In genomic region chr2:84957771-84958134, GRCh38 we compare ENCODE assay signal across 15 cellular contexts. TPM values are rescaled to one million over a fixed set of nuclear protein-coding genes. Genes with fewer than 3 reads are reported as not detected.
A peak's percentile ranks its signal among the peaks of the same experiment; 100 is the strongest.
DNase-seq lines count a peak whose midpoint lies in the region; ATAC-seq and TF ChIP-seq lines count a peak whose summit lies in the region.
"Had no signal": no experiment of that assay in that cellular context is flagged by ENCODE, and none has a peak within 500 bp of the region (broad histone marks: within the 10 kb centered on the region; RNA-seq: fewer than 3 reads in every experiment).

No MANE protein-coding gene starts in this region.

- no peak for ATAC-seq in naive thymus-derived CD4-positive, alpha-beta T cell
- ATAC-seq in T-helper 17 cell, result no peak

- intact Hi-C loops in cardiac septum (cut with DNase I), result no loop called here
- intact Hi-C loops in naive thymus-derived CD4-positive, alpha-beta T cell (cut with micrococcal nuclease), result no loop called here

- H3K9ac ChIP-seq in duodenal mucosa (ENCODE audit: low read depth in 1 of 2, low read length in 2 of 2), result peak overlapping the region; percentile 0 to 48

- no peaks in the 10 kb centered on the region for H3K27me3 Mint-ChIP-seq in naive thymus-derived CD4-positive, alpha-beta T cell
- H3K27me3 Mint-ChIP-seq in T-helper 17 cell, result no peaks in the 10 kb centered on the region

- H3K36me3 ChIP-seq in cardiac muscle cell (peaks cover 3% of the 10 kb centered on the region), duodenal mucosa (ENCODE audit: control insufficient read depth in 1 of 2, insufficient read depth in 2 of 2, low read length in 2 of 2) (peaks cover 0 to 4% of the 10 kb centered on the region in 2 donors)
- H3K36me3 ChIP-seq in naive thymus-derived CD4-positive, alpha-beta T cell (ENCODE audit: control insufficient read depth in 2 of 3, insufficient read depth in 3 of 3, low read length in 3 of 3), result peaks cover 0 to 4% (median 0%) of the 10 kb centered on the region in 3 experiments

- peaks cover 0 to 2% (median 0%) of the 10 kb centered on the region in 11 donors for H3K9me3 Mint-ChIP-seq in naive thymus-derived CD4-positive, alpha-beta T cell
- H3K9me3 Mint-ChIP-seq: activated T-cell treated with anti-CD3 and anti-CD28 coated beads, Interleukin-2, amount 50 U/mL, for 72 hours had no signal

- CTCF ChIA-PET in naive thymus-derived CD4-positive, alpha-beta T cell (lab: Charles Lee), result interaction anchor here (0.7 to 1.7 kb wide), 2 partner anchors 11 to 30 kb away, joined by 3 to 6 read pairs; no protein-coding TSS in a partner anchor

- H3K4me1 ChIP-seq in cardiac muscle cell (ENCODE audit: low read depth) (peaks cover 9% of the 10 kb centered on the region), duodenal mucosa (ENCODE audit: control insufficient read depth in 1 of 2, insufficient read depth in 2 of 2, low read length in 2 of 2) (peaks cover 14 to 26% of the 10 kb centered on the region in 2 donors)
- H3K4me1 ChIP-seq in naive thymus-derived CD4-positive, alpha-beta T cell (ENCODE audit: control insufficient read depth in 2 of 2, insufficient read depth in 2 of 2, low read length in 2 of 2), result no peaks in the 10 kb centered on the region

- H3K4me3 ChIP-seq in cardiac muscle cell (no peak overlapping the region), duodenal mucosa (ENCODE audit: low read depth in 1 of 2, low read length in 2 of 2) (no peak overlapping the region)
- H3K4me3 ChIP-seq in naive thymus-derived CD4-positive, alpha-beta T cell (ENCODE audit: low read length), result no peak overlapping the region
- H3K4me3 ChIP-seq: lung, skin epidermis had no signal

- H3K9me3 ChIP-seq in cardiac muscle cell (ENCODE audit: low read depth) (no peaks in the 10 kb centered on the region), duodenal mucosa (ENCODE audit: control insufficient read depth in 1 of 2, low read length in 2 of 2) (no peaks in the 10 kb centered on the region), T-helper 17 cell (ENCODE audit: control insufficient read depth, low read length, poor library complexity, severe bottlenecking) (no peaks in the 10 kb centered on the region)
- no peaks in the 10 kb centered on the region for H3K9me3 ChIP-seq in naive thymus-derived CD4-positive, alpha-beta T cell (ENCODE audit: control insufficient read depth in 2 of 3, low read length in 3 of 3)

- peaks cover 9 to 26% (median 12%) of the 10 kb centered on the region in 7 donors for H3K4me1 Mint-ChIP-seq in naive thymus-derived CD4-positive, alpha-beta T cell
- H3K4me1 Mint-ChIP-seq in T-helper 17 cell, result peaks cover 14% of the 10 kb centered on the region

- POLR2A ChIA-PET in naive thymus-derived CD4-positive, alpha-beta T cell (lab: Charles Lee), result interaction anchor here (1.2 kb wide), 1 partner anchor 12 kb away, joined by 4 read pairs; no protein-coding TSS in a partner anchor

- H3K27me3 ChIP-seq in cardiac muscle cell (no peaks in the 10 kb centered on the region), duodenal mucosa (ENCODE audit: control insufficient read depth in 1 of 2, insufficient read depth in 2 of 2, low read length in 2 of 2) (no peaks in the 10 kb centered on the region)
- no peaks in the 10 kb centered on the region for H3K27me3 ChIP-seq in naive thymus-derived CD4-positive, alpha-beta T cell (ENCODE audit: control insufficient read depth in 2 of 2, insufficient read depth in 2 of 2, low read length in 2 of 2)

- no peak overlapping the region for H3K4me3 Mint-ChIP-seq in naive thymus-derived CD4-positive, alpha-beta T cell
- H3K4me3 Mint-ChIP-seq in T-helper 17 cell, result no peak overlapping the region
- H3K4me3 Mint-ChIP-seq: activated T-cell treated with anti-CD3 and anti-CD28 coated beads, Interleukin-2, amount 50 U/mL, for 72 hours had no signal

- no peak for DNase-seq in cardiac muscle cell (ENCODE audit: low read depth in 1 of 2, low spot score in 1 of 2)
- no peak for DNase-seq in cardiac septum (ENCODE audit: low spot score)
- DNase-seq in naive thymus-derived CD4-positive, alpha-beta T cell, result no peak
- DNase-seq in NCI-H2227 treated with DMSO at 0.1 percent for 48 hours (lab: John Stamatoyannopoulos, UW), result no peak
- DNase-seq in T-helper 17 cell, result no peak
- DNase-seq in NCI-H1930 (lab: John Stamatoyannopoulos, UW), result no peak
- DNase-seq in stimulated activated CD4-positive, alpha-beta T cell treated with anti-CD3 and anti-CD28 coated beads, Interleukin-2, amount 100 ng/mL, for 48 hours, result no peak
- DNase-seq: activated T-cell treated with anti-CD3 and anti-CD28 coated beads, Interleukin-2, amount 50 U/mL, for 72 hours; AML-193; central memory CD4-positive, alpha-beta T cell; OCI-M1; stimulated activated CD8-positive, alpha-beta memory T cell treated with anti-CD3 and anti-CD28 coated beads, Interleukin-4, amount 100 ng/mL, for 48 hours had no signal

- TF ChIP-seq CTCF in cardiac muscle cell (IDR thresholded peaks at IDR 0.05; ENCODE audit: low read depth, low read length), result no peak

- H3K27ac Mint-ChIP-seq in naive thymus-derived CD4-positive, alpha-beta T cell, result peak overlapping the region in 5 of 9 donors; percentile 47 to 75 (median 65)
- no peak overlapping the region for H3K27ac Mint-ChIP-seq in T-helper 17 cell
- H3K27ac Mint-ChIP-seq: activated T-cell treated with anti-CD3 and anti-CD28 coated beads, Interleukin-2, amount 50 U/mL, for 72 hours had no signal

- H3K27ac ChIP-seq in cardiac muscle cell (peak overlapping the region; percentile 97), duodenal mucosa (ENCODE audit: low read depth, low read length) (no peak overlapping the region)
- no peak overlapping the region for H3K27ac ChIP-seq in naive thymus-derived CD4-positive, alpha-beta T cell (ENCODE audit: low read depth, low read length)

- H3K36me3 Mint-ChIP-seq in naive thymus-derived CD4-positive, alpha-beta T cell, result peaks cover 0 to 23% (median 4%) of the 10 kb centered on the region in 5 donors
- H3K36me3 Mint-ChIP-seq in T-helper 17 cell (ENCODE audit: low read depth), result peaks cover 2% of the 10 kb centered on the region

RNA-seq across cellular contexts. Expression of gene KCMF1, which starts 13.2 kb away (rescaled TPM):
- 25.5 and 30.7 TPM in 2 replicates for total RNA-seq in cardiac muscle cell
- 47.8 and 62.6 TPM in 2 replicates for polyA plus RNA-seq in cardiac muscle cell
- 88.8 TPM for total RNA-seq in cardiac septum
- total RNA-seq in naive thymus-derived CD4-positive, alpha-beta T cell, result 10 to 100 TPM; 57.7 to 81.3 (median 60.8) TPM
- polyA plus RNA-seq in naive thymus-derived CD4-positive, alpha-beta T cell, result 10 to 100 TPM; 15.6 to 20.2 TPM
- total RNA-seq in T-helper 17 cell, result 10 to 100 TPM; 63.6 to 80.6 TPM

RNA-seq across cellular contexts. Expression of gene TMSB10, which starts 52.3 kb away (rescaled TPM):
- 1,740 and 1,976 TPM in 2 replicates for total RNA-seq in cardiac muscle cell
- 1,175 and 1,282 TPM in 2 replicates for polyA plus RNA-seq in cardiac muscle cell
- 452 TPM for total RNA-seq in cardiac septum
- total RNA-seq in naive thymus-derived CD4-positive, alpha-beta T cell, result 1,000 to 10,000 TPM; 1,492 to 5,756 (median 1,578) TPM
- polyA plus RNA-seq in naive thymus-derived CD4-positive, alpha-beta T cell, result 1,000 to 10,000 TPM; 6,721 to 8,256 TPM
- 1,000 to 10,000 TPM; 1,429 to 1,736 TPM for total RNA-seq in T-helper 17 cell
